In genomic region chr2:96507957-96508520, GRCh38 we compare ENCODE assay signal across 1 cellular context.
TF ChIP-seq lines count a peak whose summit lies in the region.

No MANE protein-coding gene starts in this region.

TF ChIP-seq in HepG2, 621 proteins besides CTCF, POLR2A, EP300 and RAD21 (continued from another document and continues in another):
- TF ChIP-seq FOXK1 (CRISPR knock-in tag; IDR thresholded peaks at IDR 0.05; ENCODE audit: borderline replicate concordance, low read depth) (no peak), ZNF619 (CRISPR knock-in tag; IDR thresholded peaks at IDR 0.05) (no peak), ZNF207 (IDR thresholded peaks at IDR 0.05; ENCODE audit: borderline replicate concordance) (no peak), ZNF841 (CRISPR knock-in tag; IDR thresholded peaks at IDR 0.05; ENCODE audit: borderline replicate concordance) (no peak), NR2F2 (IDR thresholded peaks at IDR 0.05; ENCODE audit: borderline replicate concordance, low read depth) (no peak), ZNF770 (CRISPR knock-in tag; IDR thresholded peaks at IDR 0.05) (no peak), ERF (CRISPR knock-in tag; IDR thresholded peaks at IDR 0.05) (no peak), ZSCAN31 (CRISPR knock-in tag; IDR thresholded peaks at IDR 0.05; ENCODE audit: low read depth) (peak; percentile 68; the same call in 1 of the 2 replicates), ZNF646 (CRISPR knock-in tag; IDR thresholded peaks at IDR 0.05) (no peak), AKAP8 (CRISPR knock-in tag; IDR thresholded peaks at IDR 0.05) (no peak), SMC3 (IDR thresholded peaks at IDR 0.05; ENCODE audit: low read length) (peak; percentile 35; the same call in 1 of the 2 replicates), HNF4G (IDR thresholded peaks at IDR 0.05; ENCODE audit: borderline replicate concordance, low read depth, low read length) (peak; percentile 57), HNF4G (CRISPR knock-in tag; IDR thresholded peaks at IDR 0.05; ENCODE audit: borderline replicate concordance, low read depth) (0 out of 2 replicates have a peak, but pooled peaks have one; percentile 46), DBP (CRISPR knock-in tag; IDR thresholded peaks at IDR 0.05; ENCODE audit: not compliant biosample characterization) (no peak), SALL2 (CRISPR knock-in tag; IDR thresholded peaks at IDR 0.05) (0 out of 2 replicates have a peak, but pooled peaks have one; percentile 25), ETV5 (CRISPR knock-in tag; IDR thresholded peaks at IDR 0.05; ENCODE audit: borderline replicate concordance) (peak; percentile 21; the same call in 1 of the 2 replicates), ATF7 (IDR thresholded peaks at IDR 0.05) (no peak), ATF7 (CRISPR knock-in tag; IDR thresholded peaks at IDR 0.05) (no peak), ZNF709 (CRISPR knock-in tag; IDR thresholded peaks at IDR 0.05) (no peak), SIX4 (CRISPR knock-in tag; IDR thresholded peaks at IDR 0.05) (no peak), REST (IDR thresholded peaks at IDR 0.05; ENCODE audit: borderline replicate concordance in 1 of 2, low read depth in 1 of 2, low read length in 2 of 2) (no peak), THYN1 (CRISPR knock-in tag; IDR thresholded peaks at IDR 0.05; ENCODE audit: borderline replicate concordance, low read depth) (no peak), ZNF260 (CRISPR knock-in tag; IDR thresholded peaks at IDR 0.05; ENCODE audit: borderline replicate concordance, low read depth) (no peak), KLF15 (CRISPR knock-in tag; IDR thresholded peaks at IDR 0.05; ENCODE audit: borderline replicate concordance) (no peak), KDM1A (CRISPR knock-in tag; IDR thresholded peaks at IDR 0.05) (no peak), ZNF549 (CRISPR knock-in tag; IDR thresholded peaks at IDR 0.05) (no peak), ZNF572 (CRISPR knock-in tag; IDR thresholded peaks at IDR 0.05) (peak; percentile 95), STAT6 (CRISPR knock-in tag; IDR thresholded peaks at IDR 0.05; ENCODE audit: borderline replicate concordance) (no peak), GABPA (IDR thresholded peaks at IDR 0.05; ENCODE audit: low read depth, low read length) (no peak), GABPA (CRISPR knock-in tag; IDR thresholded peaks at IDR 0.05; ENCODE audit: low read depth) (no peak), ZNF720 (CRISPR knock-in tag; IDR thresholded peaks at IDR 0.05) (no peak), DMAP1 (CRISPR knock-in tag; IDR thresholded peaks at IDR 0.05) (no peak), NR3C1 (CRISPR knock-in tag; IDR thresholded peaks at IDR 0.05) (no peak), KMT2B (CRISPR knock-in tag; IDR thresholded peaks at IDR 0.05) (no peak), YEATS2 (CRISPR knock-in tag; IDR thresholded peaks at IDR 0.05; ENCODE audit: borderline replicate concordance) (no peak), ZNF558 (CRISPR knock-in tag; IDR thresholded peaks at IDR 0.05; ENCODE audit: borderline replicate concordance) (no peak), THRA (CRISPR knock-in tag; IDR thresholded peaks at IDR 0.05; ENCODE audit: borderline replicate concordance) (peak; percentile 55; the same call in 1 of the 2 replicates), TBL1XR1 (IDR thresholded peaks at IDR 0.05; ENCODE audit: borderline replicate concordance, low read length, partially characterized antibody) (no peak), ZNF761 (CRISPR knock-in tag; conservative IDR thresholded peaks at IDR 0.05) (no peak), ZNF660 (CRISPR knock-in tag; IDR thresholded peaks at IDR 0.05; ENCODE audit: borderline replicate concordance, low read depth) (no peak), CBFB (CRISPR knock-in tag; IDR thresholded peaks at IDR 0.05) (0 out of 2 replicates have a peak, but pooled peaks have one; percentile 22), ZNF564 (CRISPR knock-in tag; IDR thresholded peaks at IDR 0.05) (no peak), E2F2 (CRISPR knock-in tag; IDR thresholded peaks at IDR 0.05; ENCODE audit: borderline replicate concordance) (no peak), MAZ (IDR thresholded peaks at IDR 0.05; ENCODE audit: borderline replicate concordance, low read depth, low read length) (peak; percentile 67), MAZ (CRISPR knock-in tag; IDR thresholded peaks at IDR 0.05; ENCODE audit: low read depth) (peak; percentile 78; the same call in 1 of the 2 replicates), SSRP1 (CRISPR knock-in tag; IDR thresholded peaks at IDR 0.05) (no peak)
